Comparison of ENCODE assay signal across 6 cellular contexts in the genomic region with DNA sequence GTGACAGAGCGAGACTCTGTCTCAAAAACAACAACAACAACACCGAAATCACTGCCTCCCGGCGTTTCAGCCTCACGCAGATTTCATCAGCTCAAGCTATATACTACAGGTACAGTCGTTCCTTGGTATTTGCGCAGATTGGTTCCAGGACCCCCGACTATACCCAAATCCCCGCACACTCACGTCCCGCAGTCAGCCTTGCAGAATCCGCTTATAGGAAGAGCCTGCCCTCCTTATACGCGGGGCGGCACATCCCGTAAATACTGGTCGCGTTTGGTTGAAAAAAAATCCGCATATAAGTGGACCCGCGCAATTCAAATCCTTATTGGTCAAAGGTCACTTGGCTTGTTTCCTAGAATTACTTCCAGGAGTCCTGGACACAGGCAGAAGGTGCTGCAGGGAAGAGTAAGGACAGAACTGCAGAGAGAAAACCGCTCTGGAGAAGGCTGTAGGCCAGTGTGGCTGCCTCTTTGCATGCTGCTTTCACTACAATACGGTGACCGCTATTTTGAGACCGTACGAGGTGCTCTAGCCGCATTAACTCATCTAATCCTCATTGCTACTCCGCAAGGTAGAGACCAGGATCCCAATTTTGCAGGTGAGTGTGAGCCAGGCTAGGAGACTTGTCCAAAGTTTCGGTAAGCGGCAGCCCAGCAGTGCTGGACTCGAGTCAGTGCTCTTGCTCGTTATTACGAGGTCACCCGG. TPM values are rescaled to one million over a fixed set of nuclear protein-coding genes. Genes with fewer than 3 reads are reported as not detected.
DNase-seq lines count a peak whose midpoint lies in the region; ATAC-seq lines count a peak whose summit lies in the region.

No MANE protein-coding gene starts in this region.

- 25% methylated on average over 34 of the region's 34 CpGs for WGBS in mesenchymal stem cell

- no peak overlapping the region for H2AFZ ChIP-seq in mesenchymal stem cell (ENCODE audit: low read depth, low read length)

- H2BK120ac ChIP-seq in mesenchymal stem cell (ENCODE audit: low read depth, low read length) = peak overlapping the region; percentile 85

- peak overlapping the region; percentile 81 to 87 for H3K4ac ChIP-seq in mesenchymal stem cell (ENCODE audit: low read depth in 1 of 2, low read length in 2 of 2)

- H3K79me1 ChIP-seq in mesenchymal stem cell (replicated peaks; ENCODE audit: low read length, poor library complexity, severe bottlenecking) = peaks cover 3% of the 10 kb centered on the region

- no peak overlapping the region for H2BK15ac ChIP-seq in mesenchymal stem cell (ENCODE audit: low read depth, poor library complexity, severe bottlenecking)

- H2BK5ac ChIP-seq in mesenchymal stem cell (ENCODE audit: low read depth, low read length, poor library complexity, severe bottlenecking) = no peak overlapping the region

- peaks cover 7% of the 10 kb centered on the region for H3K4me1 ChIP-seq in mesenchymal stem cell (ENCODE audit: control insufficient read depth, insufficient read depth, low read depth, low read length)

- peak overlapping the region in 1 of 2 experiments; percentile 47 for H3K14ac ChIP-seq in mesenchymal stem cell (ENCODE audit: low read length in 2 of 2)

- peak overlapping the region; percentile 98 for H3K9ac ChIP-seq in mesenchymal stem cell (ENCODE audit: low read length)

- no peaks in the 10 kb centered on the region for H3K9me3 ChIP-seq in mesenchymal stem cell (ENCODE audit: control insufficient read depth, low read length)

- H4K8ac ChIP-seq in mesenchymal stem cell (ENCODE audit: low read length) = peak overlapping the region; percentile 99

- peaks cover 0 to 11% of the 10 kb centered on the region in 2 donors for H3K36me3 Mint-ChIP-seq in activated naive CD4-positive, alpha-beta T cell treated with anti-CD3 and anti-CD28 coated beads, Interleukin-2, amount 50 U/mL, for 72 hours

- H3K27ac ChIP-seq in mesenchymal stem cell (ENCODE audit: low read length, poor library complexity, severe bottlenecking) = no peak overlapping the region

- ATAC-seq in HG02642 (IDR thresholded peaks at IDR 0.05; ENCODE audit: poor library complexity, unreplicated experiment) (peak; percentile 4), HG02678 (IDR thresholded peaks at IDR 0.05; ENCODE audit: unreplicated experiment) (no peak)
- no peak for ATAC-seq in activated naive CD4-positive, alpha-beta T cell treated with anti-CD3 and anti-CD28 coated beads, Interleukin-2, amount 50 U/mL, for 72 hours

- H3K27me3 ChIP-seq in mesenchymal stem cell (ENCODE audit: control insufficient read depth in 1 of 2, insufficient read depth in 1 of 2, low read length in 2 of 2) = no peaks in the 10 kb centered on the region

- peak in 1 of 2 donors; percentile 57 for DNase-seq in activated naive CD4-positive, alpha-beta T cell treated with anti-CD3 and anti-CD28 coated beads, Interleukin-2, amount 50 U/mL, for 72 hours (ENCODE audit: low spot score in 2 of 2)
- peak; percentile 29 for DNase-seq in mesenchymal stem cell
- no peak for DNase-seq in GM19240 (ENCODE audit: insufficient read length, low spot score)
- DNase-seq in activated CD4-positive, alpha-beta T cell treated with anti-CD3 and anti-CD28 coated beads for 1 hour = no peak

- H4K91ac ChIP-seq in mesenchymal stem cell (ENCODE audit: low read length) = peak overlapping the region; percentile 75

- no peak overlapping the region for H2BK12ac ChIP-seq in mesenchymal stem cell (ENCODE audit: low read length in 2 of 2)

- peaks cover 22 to 31% of the 10 kb centered on the region in 2 experiments for H3K36me3 ChIP-seq in mesenchymal stem cell (ENCODE audit: control insufficient read depth in 1 of 2, insufficient read depth in 2 of 2, low read depth in 1 of 2, low read length in 2 of 2)

- H2AK5ac ChIP-seq in mesenchymal stem cell (ENCODE audit: low read length, severe bottlenecking) = no peak overlapping the region

- H3K4me2 ChIP-seq in mesenchymal stem cell (ENCODE audit: low read length, poor library complexity, severe bottlenecking) = peak overlapping the region; percentile 94

- H3K4me3 ChIP-seq in mesenchymal stem cell (ENCODE audit: insufficient read depth in 1 of 2, low read depth in 1 of 2, low read length in 2 of 2) = peak overlapping the region; percentile 93 to 100

- H3K23ac ChIP-seq in mesenchymal stem cell (ENCODE audit: low read length in 2 of 2) = no peak overlapping the region

- H3K9me3 Mint-ChIP-seq in activated naive CD4-positive, alpha-beta T cell treated with anti-CD3 and anti-CD28 coated beads, Interleukin-2, amount 50 U/mL, for 72 hours = no peaks in the 10 kb centered on the region

- peak overlapping the region; percentile 73 to 82 for H3K27ac Mint-ChIP-seq in activated naive CD4-positive, alpha-beta T cell treated with anti-CD3 and anti-CD28 coated beads, Interleukin-2, amount 50 U/mL, for 72 hours

- peak overlapping the region; percentile 58 to 99 for H3K18ac ChIP-seq in mesenchymal stem cell (ENCODE audit: low read depth in 1 of 2, low read length in 2 of 2)

RNA-seq across cellular contexts. Expression of a gene that starts 0.7 kb away (rescaled TPM):
- 100 to 1,000 TPM; 123 to 150 TPM for total RNA-seq in activated naive CD4-positive, alpha-beta T cell treated with anti-CD3 and anti-CD28 coated beads, Interleukin-2, amount 50 U/mL, for 72 hours
- 158 TPM for polyA plus RNA-seq in mesenchymal stem cell (2013, experiment 1 of 2)
- 175 TPM for polyA plus RNA-seq in mesenchymal stem cell (2013, experiment 2 of 2)

RNA-seq across cellular contexts. Expression of a gene that starts 37.9 kb away (rescaled TPM):
- 10 to 100 TPM; 44.0 to 61.5 TPM for total RNA-seq in activated naive CD4-positive, alpha-beta T cell treated with anti-CD3 and anti-CD28 coated beads, Interleukin-2, amount 50 U/mL, for 72 hours
- 28.8 TPM for polyA plus RNA-seq in mesenchymal stem cell (2013, experiment 1 of 2)
- 30.8 TPM for polyA plus RNA-seq in mesenchymal stem cell (2013, experiment 2 of 2)

RNA-seq across cellular contexts. Expression of a gene that starts 38.2 kb away (rescaled TPM):
- total RNA-seq in activated naive CD4-positive, alpha-beta T cell treated with anti-CD3 and anti-CD28 coated beads, Interleukin-2, amount 50 U/mL, for 72 hours = 10 to 100 TPM; 22.9 to 30.6 TPM
- 9.8 TPM for polyA plus RNA-seq in mesenchymal stem cell (2013, experiment 1 of 2)
- 9.5 TPM for polyA plus RNA-seq in mesenchymal stem cell (2013, experiment 2 of 2)

RNA-seq across cellular contexts. Expression of a gene that starts 45.7 kb away (rescaled TPM):
- 10 to 100 TPM; 21.6 to 22.9 TPM for total RNA-seq in activated naive CD4-positive, alpha-beta T cell treated with anti-CD3 and anti-CD28 coated beads, Interleukin-2, amount 50 U/mL, for 72 hours
- 13.8 TPM for polyA plus RNA-seq in mesenchymal stem cell (2013, experiment 1 of 2)
- 14.4 TPM for polyA plus RNA-seq in mesenchymal stem cell (2013, experiment 2 of 2)

RNA-seq across cellular contexts. Expression of a gene that starts 45.9 kb away (rescaled TPM):
- 10 to 100 TPM; 71.2 to 88.0 TPM for total RNA-seq in activated naive CD4-positive, alpha-beta T cell treated with anti-CD3 and anti-CD28 coated beads, Interleukin-2, amount 50 U/mL, for 72 hours
- polyA plus RNA-seq in mesenchymal stem cell (2013, experiment 1 of 2) = 51.0 TPM
- polyA plus RNA-seq in mesenchymal stem cell (2013, experiment 2 of 2) = 49.7 TPM
